1 cellular context compared by ENCODE assay signal in the genomic region with DNA sequence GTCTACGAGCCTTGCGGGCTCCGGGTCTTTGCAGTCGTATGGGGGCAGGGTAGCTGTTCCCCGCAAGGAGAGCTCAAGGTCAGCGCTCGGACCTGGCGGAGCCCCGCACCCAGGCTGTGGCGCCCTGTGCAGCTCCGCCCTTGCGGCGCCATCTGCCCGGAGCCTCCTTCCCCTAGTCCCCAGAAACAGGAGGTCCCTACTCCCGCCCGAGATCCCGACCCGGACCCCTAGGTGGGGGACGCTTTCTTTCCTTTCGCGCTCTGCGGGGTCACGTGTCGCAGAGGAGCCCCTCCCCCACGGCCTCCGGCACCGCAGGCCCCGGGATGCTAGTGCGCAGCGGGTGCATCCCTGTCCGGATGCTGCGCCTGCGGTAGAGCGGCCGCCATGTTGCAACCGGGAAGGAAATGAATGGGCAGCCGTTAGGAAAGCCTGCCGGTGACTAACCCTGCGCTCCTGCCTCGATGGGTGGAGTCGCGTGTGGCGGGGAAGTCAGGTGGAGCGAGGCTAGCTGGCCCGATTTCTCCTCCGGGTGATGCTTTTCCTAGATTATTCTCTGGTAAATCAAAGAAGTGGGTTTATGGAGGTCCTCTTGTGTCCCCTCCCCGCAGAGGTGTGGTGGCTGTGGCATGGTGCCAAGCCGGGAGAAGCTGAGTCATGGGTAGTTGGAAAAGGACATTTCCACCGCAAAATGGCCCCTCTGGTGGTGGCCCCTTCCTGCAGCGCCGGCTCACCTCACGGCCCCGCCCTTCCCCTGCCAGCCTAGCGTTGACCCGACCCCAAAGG.
TF ChIP-seq lines count a peak whose summit lies in the region.

No MANE protein-coding gene starts in this region.

TF ChIP-seq in HepG2, 621 proteins besides CTCF, POLR2A, EP300 and RAD21 (continued from another document and continues in another):
- TF ChIP-seq, protein P1, sequence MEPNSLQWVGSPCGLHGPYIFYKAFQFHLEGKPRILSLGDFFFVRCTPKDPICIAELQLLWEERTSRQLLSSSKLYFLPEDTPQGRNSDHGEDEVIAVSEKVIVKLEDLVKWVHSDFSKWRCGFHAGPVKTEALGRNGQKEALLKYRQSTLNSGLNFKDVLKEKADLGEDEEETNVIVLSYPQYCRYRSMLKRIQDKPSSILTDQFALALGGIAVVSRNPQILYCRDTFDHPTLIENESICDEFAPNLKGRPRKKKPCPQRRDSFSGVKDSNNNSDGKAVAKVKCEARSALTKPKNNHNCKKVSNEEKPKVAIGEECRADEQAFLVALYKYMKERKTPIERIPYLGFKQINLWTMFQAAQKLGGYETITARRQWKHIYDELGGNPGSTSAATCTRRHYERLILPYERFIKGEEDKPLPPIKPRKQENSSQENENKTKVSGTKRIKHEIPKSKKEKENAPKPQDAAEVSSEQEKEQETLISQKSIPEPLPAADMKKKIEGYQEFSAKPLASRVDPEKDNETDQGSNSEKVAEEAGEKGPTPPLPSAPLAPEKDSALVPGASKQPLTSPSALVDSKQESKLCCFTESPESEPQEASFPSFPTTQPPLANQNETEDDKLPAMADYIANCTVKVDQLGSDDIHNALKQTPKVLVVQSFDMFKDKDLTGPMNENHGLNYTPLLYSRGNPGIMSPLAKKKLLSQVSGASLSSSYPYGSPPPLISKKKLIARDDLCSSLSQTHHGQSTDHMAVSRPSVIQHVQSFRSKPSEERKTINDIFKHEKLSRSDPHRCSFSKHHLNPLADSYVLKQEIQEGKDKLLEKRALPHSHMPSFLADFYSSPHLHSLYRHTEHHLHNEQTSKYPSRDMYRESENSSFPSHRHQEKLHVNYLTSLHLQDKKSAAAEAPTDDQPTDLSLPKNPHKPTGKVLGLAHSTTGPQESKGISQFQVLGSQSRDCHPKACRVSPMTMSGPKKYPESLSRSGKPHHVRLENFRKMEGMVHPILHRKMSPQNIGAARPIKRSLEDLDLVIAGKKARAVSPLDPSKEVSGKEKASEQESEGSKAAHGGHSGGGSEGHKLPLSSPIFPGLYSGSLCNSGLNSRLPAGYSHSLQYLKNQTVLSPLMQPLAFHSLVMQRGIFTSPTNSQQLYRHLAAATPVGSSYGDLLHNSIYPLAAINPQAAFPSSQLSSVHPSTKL (CRISPR knock-in tag; IDR thresholded peaks at IDR 0.05) = no peak
- TF ChIP-seq, protein P2, sequence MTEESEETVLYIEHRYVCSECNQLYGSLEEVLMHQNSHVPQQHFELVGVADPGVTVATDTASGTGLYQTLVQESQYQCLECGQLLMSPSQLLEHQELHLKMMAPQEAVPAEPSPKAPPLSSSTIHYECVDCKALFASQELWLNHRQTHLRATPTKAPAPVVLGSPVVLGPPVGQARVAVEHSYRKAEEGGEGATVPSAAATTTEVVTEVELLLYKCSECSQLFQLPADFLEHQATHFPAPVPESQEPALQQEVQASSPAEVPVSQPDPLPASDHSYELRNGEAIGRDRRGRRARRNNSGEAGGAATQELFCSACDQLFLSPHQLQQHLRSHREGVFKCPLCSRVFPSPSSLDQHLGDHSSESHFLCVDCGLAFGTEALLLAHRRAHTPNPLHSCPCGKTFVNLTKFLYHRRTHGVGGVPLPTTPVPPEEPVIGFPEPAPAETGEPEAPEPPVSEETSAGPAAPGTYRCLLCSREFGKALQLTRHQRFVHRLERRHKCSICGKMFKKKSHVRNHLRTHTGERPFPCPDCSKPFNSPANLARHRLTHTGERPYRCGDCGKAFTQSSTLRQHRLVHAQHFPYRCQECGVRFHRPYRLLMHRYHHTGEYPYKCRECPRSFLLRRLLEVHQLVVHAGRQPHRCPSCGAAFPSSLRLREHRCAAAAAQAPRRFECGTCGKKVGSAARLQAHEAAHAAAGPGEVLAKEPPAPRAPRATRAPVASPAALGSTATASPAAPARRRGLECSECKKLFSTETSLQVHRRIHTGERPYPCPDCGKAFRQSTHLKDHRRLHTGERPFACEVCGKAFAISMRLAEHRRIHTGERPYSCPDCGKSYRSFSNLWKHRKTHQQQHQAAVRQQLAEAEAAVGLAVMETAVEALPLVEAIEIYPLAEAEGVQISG (CRISPR knock-in tag; IDR thresholded peaks at IDR 0.05) = 0 out of 2 replicates have a peak, but pooled peaks have one; percentile 15
- no peak for TF ChIP-seq RARA (CRISPR knock-in tag; IDR thresholded peaks at IDR 0.05)
- no peak for TF ChIP-seq ATF7-NPFF (CRISPR knock-in tag; IDR thresholded peaks at IDR 0.05; ENCODE audit: low read depth)
- TF ChIP-seq, protein P3, sequence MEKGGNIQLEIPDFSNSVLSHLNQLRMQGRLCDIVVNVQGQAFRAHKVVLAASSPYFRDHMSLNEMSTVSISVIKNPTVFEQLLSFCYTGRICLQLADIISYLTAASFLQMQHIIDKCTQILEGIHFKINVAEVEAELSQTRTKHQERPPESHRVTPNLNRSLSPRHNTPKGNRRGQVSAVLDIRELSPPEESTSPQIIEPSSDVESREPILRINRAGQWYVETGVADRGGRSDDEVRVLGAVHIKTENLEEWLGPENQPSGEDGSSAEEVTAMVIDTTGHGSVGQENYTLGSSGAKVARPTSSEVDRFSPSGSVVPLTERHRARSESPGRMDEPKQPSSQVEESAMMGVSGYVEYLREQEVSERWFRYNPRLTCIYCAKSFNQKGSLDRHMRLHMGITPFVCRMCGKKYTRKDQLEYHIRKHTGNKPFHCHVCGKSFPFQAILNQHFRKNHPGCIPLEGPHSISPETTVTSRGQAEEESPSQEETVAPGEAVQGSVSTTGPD (CRISPR knock-in tag; IDR thresholded peaks at IDR 0.05) = no peak
- TF ChIP-seq, protein P4, sequence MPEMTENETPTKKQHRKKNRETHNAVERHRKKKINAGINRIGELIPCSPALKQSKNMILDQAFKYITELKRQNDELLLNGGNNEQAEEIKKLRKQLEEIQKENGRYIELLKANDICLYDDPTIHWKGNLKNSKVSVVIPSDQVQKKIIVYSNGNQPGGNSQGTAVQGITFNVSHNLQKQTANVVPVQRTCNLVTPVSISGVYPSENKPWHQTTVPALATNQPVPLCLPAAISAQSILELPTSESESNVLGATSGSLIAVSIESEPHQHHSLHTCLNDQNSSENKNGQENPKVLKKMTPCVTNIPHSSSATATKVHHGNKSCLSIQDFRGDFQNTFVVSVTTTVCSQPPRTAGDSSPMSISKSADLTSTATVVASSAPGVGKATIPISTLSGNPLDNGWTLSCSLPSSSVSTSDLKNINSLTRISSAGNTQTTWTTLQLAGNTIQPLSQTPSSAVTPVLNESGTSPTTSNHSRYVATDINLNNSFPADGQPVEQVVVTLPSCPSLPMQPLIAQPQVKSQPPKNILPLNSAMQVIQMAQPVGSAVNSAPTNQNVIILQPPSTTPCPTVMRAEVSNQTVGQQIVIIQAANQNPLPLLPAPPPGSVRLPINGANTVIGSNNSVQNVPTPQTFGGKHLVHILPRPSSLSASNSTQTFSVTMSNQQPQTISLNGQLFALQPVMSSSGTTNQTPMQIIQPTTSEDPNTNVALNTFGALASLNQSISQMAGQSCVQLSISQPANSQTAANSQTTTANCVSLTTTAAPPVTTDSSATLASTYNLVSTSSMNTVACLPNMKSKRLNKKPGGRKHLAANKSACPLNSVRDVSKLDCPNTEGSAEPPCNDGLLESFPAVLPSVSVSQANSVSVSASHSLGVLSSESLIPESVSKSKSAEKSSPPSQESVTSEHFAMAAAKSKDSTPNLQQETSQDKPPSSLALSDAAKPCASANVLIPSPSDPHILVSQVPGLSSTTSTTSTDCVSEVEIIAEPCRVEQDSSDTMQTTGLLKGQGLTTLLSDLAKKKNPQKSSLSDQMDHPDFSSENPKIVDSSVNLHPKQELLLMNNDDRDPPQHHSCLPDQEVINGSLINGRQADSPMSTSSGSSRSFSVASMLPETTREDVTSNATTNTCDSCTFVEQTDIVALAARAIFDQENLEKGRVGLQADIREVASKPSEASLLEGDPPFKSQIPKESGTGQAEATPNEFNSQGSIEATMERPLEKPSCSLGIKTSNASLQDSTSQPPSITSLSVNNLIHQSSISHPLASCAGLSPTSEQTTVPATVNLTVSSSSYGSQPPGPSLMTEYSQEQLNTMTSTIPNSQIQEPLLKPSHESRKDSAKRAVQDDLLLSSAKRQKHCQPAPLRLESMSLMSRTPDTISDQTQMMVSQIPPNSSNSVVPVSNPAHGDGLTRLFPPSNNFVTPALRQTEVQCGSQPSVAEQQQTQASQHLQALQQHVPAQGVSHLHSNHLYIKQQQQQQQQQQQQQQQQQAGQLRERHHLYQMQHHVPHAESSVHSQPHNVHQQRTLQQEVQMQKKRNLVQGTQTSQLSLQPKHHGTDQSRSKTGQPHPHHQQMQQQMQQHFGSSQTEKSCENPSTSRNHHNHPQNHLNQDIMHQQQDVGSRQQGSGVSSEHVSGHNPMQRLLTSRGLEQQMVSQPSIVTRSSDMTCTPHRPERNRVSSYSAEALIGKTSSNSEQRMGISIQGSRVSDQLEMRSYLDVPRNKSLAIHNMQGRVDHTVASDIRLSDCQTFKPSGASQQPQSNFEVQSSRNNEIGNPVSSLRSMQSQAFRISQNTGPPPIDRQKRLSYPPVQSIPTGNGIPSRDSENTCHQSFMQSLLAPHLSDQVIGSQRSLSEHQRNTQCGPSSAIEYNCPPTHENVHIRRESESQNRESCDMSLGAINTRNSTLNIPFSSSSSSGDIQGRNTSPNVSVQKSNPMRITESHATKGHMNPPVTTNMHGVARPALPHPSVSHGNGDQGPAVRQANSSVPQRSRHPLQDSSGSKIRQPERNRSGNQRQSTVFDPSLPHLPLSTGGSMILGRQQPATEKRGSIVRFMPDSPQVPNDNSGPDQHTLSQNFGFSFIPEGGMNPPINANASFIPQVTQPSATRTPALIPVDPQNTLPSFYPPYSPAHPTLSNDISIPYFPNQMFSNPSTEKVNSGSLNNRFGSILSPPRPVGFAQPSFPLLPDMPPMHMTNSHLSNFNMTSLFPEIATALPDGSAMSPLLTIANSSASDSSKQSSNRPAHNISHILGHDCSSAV (CRISPR knock-in tag; IDR thresholded peaks at IDR 0.05; ENCODE audit: borderline replicate concordance) = no peak
- no peak for TF ChIP-seq ZNF772 (CRISPR knock-in tag; IDR thresholded peaks at IDR 0.05)
- TF ChIP-seq RXRA (CRISPR knock-in tag; IDR thresholded peaks at IDR 0.05) = no peak
- TF ChIP-seq, protein P5, sequence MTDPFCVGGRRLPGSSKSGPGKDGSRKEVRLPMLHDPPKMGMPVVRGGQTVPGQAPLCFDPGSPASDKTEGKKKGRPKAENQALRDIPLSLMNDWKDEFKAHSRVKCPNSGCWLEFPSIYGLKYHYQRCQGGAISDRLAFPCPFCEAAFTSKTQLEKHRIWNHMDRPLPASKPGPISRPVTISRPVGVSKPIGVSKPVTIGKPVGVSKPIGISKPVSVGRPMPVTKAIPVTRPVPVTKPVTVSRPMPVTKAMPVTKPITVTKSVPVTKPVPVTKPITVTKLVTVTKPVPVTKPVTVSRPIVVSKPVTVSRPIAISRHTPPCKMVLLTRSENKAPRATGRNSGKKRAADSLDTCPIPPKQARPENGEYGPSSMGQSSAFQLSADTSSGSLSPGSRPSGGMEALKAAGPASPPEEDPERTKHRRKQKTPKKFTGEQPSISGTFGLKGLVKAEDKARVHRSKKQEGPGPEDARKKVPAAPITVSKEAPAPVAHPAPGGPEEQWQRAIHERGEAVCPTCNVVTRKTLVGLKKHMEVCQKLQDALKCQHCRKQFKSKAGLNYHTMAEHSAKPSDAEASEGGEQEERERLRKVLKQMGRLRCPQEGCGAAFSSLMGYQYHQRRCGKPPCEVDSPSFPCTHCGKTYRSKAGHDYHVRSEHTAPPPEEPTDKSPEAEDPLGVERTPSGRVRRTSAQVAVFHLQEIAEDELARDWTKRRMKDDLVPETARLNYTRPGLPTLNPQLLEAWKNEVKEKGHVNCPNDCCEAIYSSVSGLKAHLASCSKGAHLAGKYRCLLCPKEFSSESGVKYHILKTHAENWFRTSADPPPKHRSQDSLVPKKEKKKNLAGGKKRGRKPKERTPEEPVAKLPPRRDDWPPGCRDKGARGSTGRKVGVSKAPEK (CRISPR knock-in tag; IDR thresholded peaks at IDR 0.05; ENCODE audit: borderline replicate concordance) = no peak
- no peak for TF ChIP-seq TBX3 (IDR thresholded peaks at IDR 0.05; ENCODE audit: borderline replicate concordance)
- TF ChIP-seq, protein P6, sequence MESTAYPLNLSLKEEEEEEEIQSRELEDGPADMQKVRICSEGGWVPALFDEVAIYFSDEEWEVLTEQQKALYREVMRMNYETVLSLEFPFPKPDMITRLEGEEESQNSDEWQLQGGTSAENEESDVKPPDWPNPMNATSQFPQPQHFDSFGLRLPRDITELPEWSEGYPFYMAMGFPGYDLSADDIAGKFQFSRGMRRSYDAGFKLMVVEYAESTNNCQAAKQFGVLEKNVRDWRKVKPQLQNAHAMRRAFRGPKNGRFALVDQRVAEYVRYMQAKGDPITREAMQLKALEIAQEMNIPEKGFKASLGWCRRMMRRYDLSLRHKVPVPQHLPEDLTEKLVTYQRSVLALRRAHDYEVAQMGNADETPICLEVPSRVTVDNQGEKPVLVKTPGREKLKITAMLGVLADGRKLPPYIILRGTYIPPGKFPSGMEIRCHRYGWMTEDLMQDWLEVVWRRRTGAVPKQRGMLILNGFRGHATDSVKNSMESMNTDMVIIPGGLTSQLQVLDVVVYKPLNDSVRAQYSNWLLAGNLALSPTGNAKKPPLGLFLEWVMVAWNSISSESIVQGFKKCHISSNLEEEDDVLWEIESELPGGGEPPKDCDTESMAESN (CRISPR knock-in tag; conservative IDR thresholded peaks at IDR 0.05) = no peak
- TF ChIP-seq ZSCAN20 (CRISPR knock-in tag; IDR thresholded peaks at IDR 0.05; ENCODE audit: borderline replicate concordance) = no peak
- TF ChIP-seq TGIF2 (CRISPR knock-in tag; IDR thresholded peaks at IDR 0.05) = no peak
- TF ChIP-seq SNAI1 (CRISPR knock-in tag; IDR thresholded peaks at IDR 0.05; ENCODE audit: borderline replicate concordance) = no peak; the same call in 1 of the 2 replicates
- no peak for TF ChIP-seq TBL1XR1 (IDR thresholded peaks at IDR 0.05; ENCODE audit: borderline replicate concordance, low read length, partially characterized antibody)
- no peak for TF ChIP-seq GFI1 (CRISPR knock-in tag; IDR thresholded peaks at IDR 0.05; ENCODE audit: borderline replicate concordance)
- no peak for TF ChIP-seq NFE2L1 (CRISPR knock-in tag; IDR thresholded peaks at IDR 0.05; ENCODE audit: borderline replicate concordance)
- TF ChIP-seq KDM6A (CRISPR knock-in tag; IDR thresholded peaks at IDR 0.05; ENCODE audit: low read depth) = no peak
- no peak for TF ChIP-seq PHF21A (CRISPR knock-in tag; IDR thresholded peaks at IDR 0.05)
- TF ChIP-seq, protein P7, sequence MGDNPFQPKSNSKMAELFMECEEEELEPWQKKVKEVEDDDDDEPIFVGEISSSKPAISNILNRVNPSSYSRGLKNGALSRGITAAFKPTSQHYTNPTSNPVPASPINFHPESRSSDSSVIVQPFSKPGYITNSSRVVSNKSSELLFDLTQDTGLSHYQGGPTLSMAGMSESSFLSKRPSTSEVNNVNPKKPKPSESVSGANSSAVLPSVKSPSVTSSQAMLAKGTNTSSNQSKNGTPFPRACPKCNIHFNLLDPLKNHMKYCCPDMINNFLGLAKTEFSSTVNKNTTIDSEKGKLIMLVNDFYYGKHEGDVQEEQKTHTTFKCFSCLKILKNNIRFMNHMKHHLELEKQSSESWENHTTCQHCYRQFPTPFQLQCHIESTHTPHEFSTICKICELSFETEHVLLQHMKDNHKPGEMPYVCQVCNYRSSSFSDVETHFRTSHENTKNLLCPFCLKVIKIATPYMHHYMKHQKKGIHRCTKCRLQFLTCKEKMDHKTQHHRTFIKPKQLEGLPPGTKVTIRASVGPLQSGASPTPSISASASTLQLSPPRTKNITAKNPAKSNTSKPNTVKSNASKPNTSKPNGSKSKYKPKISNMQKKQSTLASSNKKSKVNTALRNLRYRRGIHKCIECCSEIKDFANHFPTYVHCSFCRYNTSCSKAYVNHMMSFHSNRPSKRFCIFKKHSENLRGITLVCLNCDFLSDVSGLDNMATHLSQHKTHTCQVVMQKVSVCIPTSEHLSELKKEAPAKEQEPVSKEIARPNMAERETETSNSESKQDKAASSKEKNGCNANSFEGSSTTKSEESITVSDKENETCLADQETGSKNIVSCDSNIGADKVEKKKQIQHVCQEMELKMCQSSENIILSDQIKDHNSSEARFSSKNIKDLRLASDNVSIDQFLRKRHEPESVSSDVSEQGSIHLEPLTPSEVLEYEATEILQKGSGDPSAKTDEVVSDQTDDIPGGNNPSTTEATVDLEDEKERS (CRISPR knock-in tag; IDR thresholded peaks at IDR 0.05) = no peak
- no peak; the same call in 1 of the 2 replicates for TF ChIP-seq ZSCAN31 (CRISPR knock-in tag; IDR thresholded peaks at IDR 0.05; ENCODE audit: low read depth)
- TF ChIP-seq ZNF790 (CRISPR knock-in tag; IDR thresholded peaks at IDR 0.05; ENCODE audit: borderline replicate concordance) = 0 out of 2 replicates have a peak, but pooled peaks have one; percentile 62
